Comparison of ENCODE assay signal across 31 cellular contexts in genomic region chr1:44788120-44788860, GRCh38. TPM values are rescaled to one million over a fixed set of nuclear protein-coding genes. Genes with fewer than 3 reads are reported as not detected.
DNase-seq lines count a peak whose midpoint lies in the region; ATAC-seq, FAIRE-seq and TF ChIP-seq lines count a peak whose summit lies in the region.
"Had no signal": no experiment of that assay in that cellular context is flagged by ENCODE, and none has a peak within 500 bp of the region (broad histone marks: within the 10 kb centered on the region; RNA-seq: fewer than 3 reads in every experiment).

Gene BEST4, minus strand, starts transcription at chr1:44788170. Its CDS starts 465 bp downstream, at chr1:44787705.

- H3K4me3 ChIP-seq in iPS-18c (ENCODE audit: insufficient read depth, low read depth, low read length) = 0 out of 2 replicates have a peak within 1 kb of the TSS, but pooled peaks have one; percentile 66
- H3K4me3 ChIP-seq: cardiac muscle cell had no signal

- peak within 1 kb of the TSS; percentile 19 for H3K27ac Mint-ChIP-seq in activated CD4-positive, alpha-beta T cell treated with anti-CD3 and anti-CD28 coated beads, Interleukin-2, amount 10 ng/mL, durations not matched to agents 7 days and 5 days
- H3K27ac Mint-ChIP-seq in stimulated activated effector memory CD8-positive, alpha-beta T cell treated with anti-CD3 and anti-CD28 coated beads, Interleukin-12 subunit alpha, Interleukin-12 subunit beta, amount 100 ng/mL, for 72 hours = peak within 1 kb of the TSS; percentile 93

- POLR2A ChIA-PET in activated CD4-positive, alpha-beta T cell treated with anti-CD3 and anti-CD28 coated beads, Interleukin-2, amount 10 ng/mL, durations not matched to agents 7 days and 5 days (lab: Charles Lee) = interaction anchor here (0.8 to 1.4 kb wide), 2 partner anchors 12 to 58 kb away, joined by 3 read pairs; partner anchors contain the start of gene PLK3
- POLR2A ChIA-PET in RWPE1 (lab: Yijun Ruan, JAX; ENCODE audit: low non-redundant PET) = no interaction called here

- ATAC-seq in stimulated activated effector memory CD8-positive, alpha-beta T cell treated with anti-CD3 and anti-CD28 coated beads, Interleukin-12 subunit alpha, Interleukin-12 subunit beta, amount 100 ng/mL, for 72 hours = no peak
- ATAC-seq: effector memory CD8-positive, alpha-beta T cell; left lung; PC-3; Right ventricle myocardium inferior; SK-N-SH treated with all-trans-retinoic acid at 6 μM for 48 hours; upper lobe of right lung had no signal

- H3K27me3 Mint-ChIP-seq in activated CD4-positive, alpha-beta T cell treated with anti-CD3 and anti-CD28 coated beads, Interleukin-2, amount 10 ng/mL, durations not matched to agents 7 days and 5 days = no peaks in the 10 kb centered on the region
- H3K27me3 Mint-ChIP-seq: activated naive CD8-positive, alpha-beta T cell treated with anti-CD3 and anti-CD28 coated beads, Interleukin-2, amount 10 ng/mL, durations not matched to agents 7 days and 5 days; effector memory CD8-positive, alpha-beta T cell had no signal

- H3K36me3 Mint-ChIP-seq in activated CD4-positive, alpha-beta T cell treated with anti-CD3 and anti-CD28 coated beads, Interleukin-2, amount 10 ng/mL, durations not matched to agents 7 days and 5 days (ENCODE audit: low read depth) = no peaks in the 10 kb centered on the region
- H3K36me3 Mint-ChIP-seq in stimulated activated effector memory CD8-positive, alpha-beta T cell treated with anti-CD3 and anti-CD28 coated beads, Interleukin-12 subunit alpha, Interleukin-12 subunit beta, amount 100 ng/mL, for 72 hours = peaks cover 8% of the 10 kb centered on the region

- TF ChIP-seq POLR2A in H54 (IDR thresholded peaks at IDR 0.05; ENCODE audit: low read depth, low read length) = no peak

- CTCF ChIA-PET in activated CD4-positive, alpha-beta T cell treated with anti-CD3 and anti-CD28 coated beads, Interleukin-2, amount 10 ng/mL, durations not matched to agents 7 days and 5 days (lab: Charles Lee) = interaction anchor here (0.9 to 2.7 kb wide), 5 partner anchors 11 to 67 kb away, joined by 4 to 18 read pairs (median 6); partner anchors contain the start of genes BTBD19, PLK3, RNU5D-1 and RPS8
- CTCF ChIA-PET in RWPE1 (lab: Yijun Ruan, JAX) = interaction anchor here (0.6 kb wide), 1 partner anchor 57 kb away, joined by 3 read pairs; the partner anchor contains the start of gene RNU5D-1

- FAIRE-seq in H54 (lab: Jason Lieb, UNC) = no peak
- FAIRE-seq: astrocyte, D721Med, HTR-8/SVneo had no signal

- H3K9me3 Mint-ChIP-seq in activated CD4-positive, alpha-beta T cell treated with anti-CD3 and anti-CD28 coated beads, Interleukin-2, amount 10 ng/mL, durations not matched to agents 7 days and 5 days = no peaks in the 10 kb centered on the region
- no peaks in the 10 kb centered on the region for H3K9me3 Mint-ChIP-seq in stimulated activated effector memory CD8-positive, alpha-beta T cell treated with anti-CD3 and anti-CD28 coated beads, Interleukin-12 subunit alpha, Interleukin-12 subunit beta, amount 100 ng/mL, for 72 hours
- H3K9me3 Mint-ChIP-seq: activated naive CD8-positive, alpha-beta T cell treated with anti-CD3 and anti-CD28 coated beads, Interleukin-2, amount 10 ng/mL, durations not matched to agents 7 days and 5 days; effector memory CD8-positive, alpha-beta T cell; T-helper 2 cell treated with Interferon-gamma antibody and Interleukin-4, amounts not matched to agents 5 μg/mL and 100 μg/mL, for 36 hours had no signal

- TF ChIP-seq CTCF in RWPE1 (conservative IDR thresholded peaks at IDR 0.05; ENCODE audit: low read depth) = no peak

- peaks cover 28% of the 10 kb centered on the region for H3K4me1 Mint-ChIP-seq in activated CD4-positive, alpha-beta T cell treated with anti-CD3 and anti-CD28 coated beads, Interleukin-2, amount 10 ng/mL, durations not matched to agents 7 days and 5 days
- peaks cover 30% of the 10 kb centered on the region for H3K4me1 Mint-ChIP-seq in stimulated activated effector memory CD8-positive, alpha-beta T cell treated with anti-CD3 and anti-CD28 coated beads, Interleukin-12 subunit alpha, Interleukin-12 subunit beta, amount 100 ng/mL, for 72 hours

- no peak for DNase-seq in activated CD4-positive, alpha-beta T cell treated with anti-CD3 and anti-CD28 coated beads, Interleukin-2, amount 10 ng/mL, durations not matched to agents 7 days and 5 days
- no peak for DNase-seq in activated CD4-positive, alpha-beta T cell treated with anti-CD3 and anti-CD28 coated beads, Interleukin-2, amount 50 U/mL, for 1 hour
- DNase-seq in RWPE1 (ENCODE audit: low spot score) = no peak
- DNase-seq in stimulated activated effector memory CD8-positive, alpha-beta T cell treated with anti-CD3 and anti-CD28 coated beads, Interleukin-12 subunit alpha, Interleukin-12 subunit beta, amount 100 ng/mL, for 72 hours (ENCODE audit: low spot score in 2 of 2) = no peak
- DNase-seq in stimulated activated naive CD4-positive, alpha-beta T cell (lab: John Stamatoyannopoulos, UW) = no peak
- DNase-seq in H54 (ENCODE audit: insufficient read length, low spot score) = no peak
- DNase-seq in SW480 (ENCODE audit: low spot score) = no peak
- DNase-seq: activated naive CD8-positive, alpha-beta T cell treated with anti-CD3 and anti-CD28 coated beads, Interleukin-2, amount 10 ng/mL, durations not matched to agents 7 days and 5 days; effector memory CD8-positive, alpha-beta T cell; hypothalamus; Karpas-422; mesenchymal stem cell; NCI-H1436; NCI-H226; NCI-H526 treated with DMSO at 0.1 percent for 48 hours; PC-3; stimulated activated CD4-positive, alpha-beta T cell treated with anti-CD3 and anti-CD28 coated beads, Interleukin-4, amount 100 ng/mL, for 24 hours; substantia nigra had no signal

- H3K27ac ChIP-seq in RWPE1 = peak within 1 kb of the TSS; percentile 21
- H3K27ac ChIP-seq: 22Rv1, C4-2B, cardiac muscle cell had no signal

- H3K9me3 ChIP-seq in iPS-18c (ENCODE audit: control insufficient read depth, insufficient read depth, low read length) = no peaks in the 10 kb centered on the region
- H3K9me3 ChIP-seq: left lung, upper lobe of right lung had no signal

- H3K4me3 Mint-ChIP-seq in activated CD4-positive, alpha-beta T cell treated with anti-CD3 and anti-CD28 coated beads, Interleukin-2, amount 10 ng/mL, durations not matched to agents 7 days and 5 days = no peak within 1 kb of the TSS
- no peak within 1 kb of the TSS for H3K4me3 Mint-ChIP-seq in stimulated activated effector memory CD8-positive, alpha-beta T cell treated with anti-CD3 and anti-CD28 coated beads, Interleukin-12 subunit alpha, Interleukin-12 subunit beta, amount 100 ng/mL, for 72 hours

RNA-seq across cellular contexts. Expression of gene BEST4, which starts in this region (rescaled TPM):
- under 1 TPM; 0.42 to 0.55 TPM for total RNA-seq in activated CD4-positive, alpha-beta T cell treated with anti-CD3 and anti-CD28 coated beads, Interleukin-2, amount 10 ng/mL, durations not matched to agents 7 days and 5 days
- total RNA-seq: astrocyte, Daoy, PC-3, Right ventricle myocardium inferior, upper lobe of right lung had no signal
